In genomic region chrX:21723097-21723496, GRCh38 we compare ENCODE assay signal across 20 cellular contexts. TPM values are rescaled to one million over a fixed set of nuclear protein-coding genes. Genes with fewer than 3 reads are reported as not detected.
A peak's percentile ranks its signal among the peaks of the same experiment; 100 is the strongest.
DNase-seq lines count a peak whose midpoint lies in the region; ATAC-seq, FAIRE-seq and TF ChIP-seq lines count a peak whose summit lies in the region.
"Had no signal": no experiment of that assay in that cellular context is flagged by ENCODE, and none has a peak within 500 bp of the region (broad histone marks: within the 10 kb centered on the region; RNA-seq: fewer than 3 reads in every experiment).

No MANE protein-coding gene starts in this region.

- H3K27ac Mint-ChIP-seq in activated naive CD8-positive, alpha-beta T cell treated with anti-CD3 and anti-CD28 coated beads, Interleukin-2, amount 50 U/mL, for 24 hours, result no peak overlapping the region
- no peak overlapping the region for H3K27ac Mint-ChIP-seq in activated naive CD8-positive, alpha-beta T cell treated with anti-CD3 and anti-CD28 coated beads for 36 hours
- H3K27ac Mint-ChIP-seq in activated T-helper 1 cell treated with anti-CD3 and anti-CD28 coated beads, Interleukin-12 subunit alpha, Interleukin-12 subunit beta, Interleukin-2, Interleukin-4 antibody, amounts not matched to agents 30 ng/mL and 10 ng/mL and 1 ng/mL, durations not matched to agents 14 hours and 24 hours and 36 hours, result no peak overlapping the region

- H3K4me3 Mint-ChIP-seq in activated naive CD8-positive, alpha-beta T cell treated with anti-CD3 and anti-CD28 coated beads, Interleukin-2, amount 50 U/mL, for 24 hours, result no peak overlapping the region
- H3K4me3 Mint-ChIP-seq in activated naive CD8-positive, alpha-beta T cell treated with anti-CD3 and anti-CD28 coated beads for 36 hours, result no peak overlapping the region
- H3K4me3 Mint-ChIP-seq in activated T-helper 1 cell treated with anti-CD3 and anti-CD28 coated beads, Interleukin-12 subunit alpha, Interleukin-12 subunit beta, Interleukin-2, Interleukin-4 antibody, amounts not matched to agents 30 ng/mL and 10 ng/mL and 1 ng/mL, durations not matched to agents 14 hours and 24 hours and 36 hours, result no peak overlapping the region
- H3K4me3 Mint-ChIP-seq: neural crest cell had no signal

- no peaks in the 10 kb centered on the region for H3K9me3 Mint-ChIP-seq in activated naive CD8-positive, alpha-beta T cell treated with anti-CD3 and anti-CD28 coated beads, Interleukin-2, amount 50 U/mL, for 24 hours
- H3K9me3 Mint-ChIP-seq in activated naive CD8-positive, alpha-beta T cell treated with anti-CD3 and anti-CD28 coated beads for 36 hours, result no peaks in the 10 kb centered on the region
- no peaks in the 10 kb centered on the region for H3K9me3 Mint-ChIP-seq in activated T-helper 1 cell treated with anti-CD3 and anti-CD28 coated beads, Interleukin-12 subunit alpha, Interleukin-12 subunit beta, Interleukin-2, Interleukin-4 antibody, amounts not matched to agents 30 ng/mL and 10 ng/mL and 1 ng/mL, durations not matched to agents 14 hours and 24 hours and 36 hours
- H3K9me3 Mint-ChIP-seq: neural crest cell had no signal

- no peaks in the 10 kb centered on the region for H3K36me3 Mint-ChIP-seq in activated naive CD8-positive, alpha-beta T cell treated with anti-CD3 and anti-CD28 coated beads, Interleukin-2, amount 50 U/mL, for 24 hours (ENCODE audit: low read depth)
- no peaks in the 10 kb centered on the region for H3K36me3 Mint-ChIP-seq in activated naive CD8-positive, alpha-beta T cell treated with anti-CD3 and anti-CD28 coated beads for 36 hours
- no peaks in the 10 kb centered on the region for H3K36me3 Mint-ChIP-seq in activated T-helper 1 cell treated with anti-CD3 and anti-CD28 coated beads, Interleukin-12 subunit alpha, Interleukin-12 subunit beta, Interleukin-2, Interleukin-4 antibody, amounts not matched to agents 30 ng/mL and 10 ng/mL and 1 ng/mL, durations not matched to agents 14 hours and 24 hours and 36 hours (ENCODE audit: low read depth)

- TF ChIP-seq CTCF in NB4 (IDR thresholded peaks at IDR 0.05; ENCODE audit: low read depth, low read length), result no peak

- TF ChIP-seq POLR2A in NB4 (IDR thresholded peaks at IDR 0.05; ENCODE audit: extremely low read depth, insufficient read length), result no peak

- DNase-seq in activated naive CD8-positive, alpha-beta T cell treated with anti-CD3 and anti-CD28 coated beads, Interleukin-2, amount 50 U/mL, for 24 hours, result peak; percentile 1
- DNase-seq in activated naive CD8-positive, alpha-beta T cell treated with anti-CD3 and anti-CD28 coated beads for 36 hours, result no peak
- DNase-seq in NB4 (ENCODE audit: low read depth) (peak; percentile 7), dermis blood vessel endothelial cell (peak; percentile 4), stromal cell of bone marrow (ENCODE audit: low read depth) (peak; percentile 51), urothelium cell line (ENCODE audit: low spot score) (no peak), NCI-H510A (lab: John Stamatoyannopoulos, UW) (no peak)
- no peak for DNase-seq in activated T-helper 1 cell treated with anti-CD3 and anti-CD28 coated beads, Interleukin-12 subunit alpha, Interleukin-12 subunit beta, Interleukin-2, Interleukin-4 antibody, amounts not matched to agents 30 ng/mL and 10 ng/mL and 1 ng/mL, durations not matched to agents 14 hours and 24 hours and 36 hours (ENCODE audit: low spot score)
- DNase-seq: activated effector memory CD4-positive, alpha-beta T cell treated with anti-CD3 and anti-CD28 coated beads, Interleukin-2, amount 50 U/mL, for 16 hours; brain microvascular endothelial cell; GOT3; stimulated activated CD4-positive, alpha-beta T cell treated with anti-CD3 and anti-CD28 coated beads, Interleukin-4, amount 100 ng/mL, for 1 hour; T1000; tibial artery had no signal

- no peak for FAIRE-seq in urothelium cell line (lab: Jason Lieb, UNC)

- H3K4me1 Mint-ChIP-seq in activated naive CD8-positive, alpha-beta T cell treated with anti-CD3 and anti-CD28 coated beads, Interleukin-2, amount 50 U/mL, for 24 hours, result no peaks in the 10 kb centered on the region
- H3K4me1 Mint-ChIP-seq in activated naive CD8-positive, alpha-beta T cell treated with anti-CD3 and anti-CD28 coated beads for 36 hours, result no peaks in the 10 kb centered on the region
- H3K4me1 Mint-ChIP-seq in activated T-helper 1 cell treated with anti-CD3 and anti-CD28 coated beads, Interleukin-12 subunit alpha, Interleukin-12 subunit beta, Interleukin-2, Interleukin-4 antibody, amounts not matched to agents 30 ng/mL and 10 ng/mL and 1 ng/mL, durations not matched to agents 14 hours and 24 hours and 36 hours (ENCODE audit: low read depth), result no peaks in the 10 kb centered on the region

- no peak overlapping the region for H3K4me3 ChIP-seq in NB4 (ENCODE audit: low read depth, low read length)
- H3K4me3 ChIP-seq: right atrium auricular region, SJSA1, tibial artery had no signal

- intact Hi-C loops in activated T-helper 1 cell treated with anti-CD3 and anti-CD28 coated beads, Interleukin-12 subunit alpha, Interleukin-12 subunit beta, Interleukin-2, Interleukin-4 antibody, amounts not matched to agents 30 ng/mL and 10 ng/mL and 1 ng/mL, durations not matched to agents 14 hours and 24 hours and 36 hours (cut with micrococcal nuclease), result no loop called here

- H3K27me3 Mint-ChIP-seq in activated naive CD8-positive, alpha-beta T cell treated with anti-CD3 and anti-CD28 coated beads, Interleukin-2, amount 50 U/mL, for 24 hours, result no peaks in the 10 kb centered on the region
- H3K27me3 Mint-ChIP-seq in activated naive CD8-positive, alpha-beta T cell treated with anti-CD3 and anti-CD28 coated beads for 36 hours, result no peaks in the 10 kb centered on the region
- no peaks in the 10 kb centered on the region for H3K27me3 Mint-ChIP-seq in activated T-helper 1 cell treated with anti-CD3 and anti-CD28 coated beads, Interleukin-12 subunit alpha, Interleukin-12 subunit beta, Interleukin-2, Interleukin-4 antibody, amounts not matched to agents 30 ng/mL and 10 ng/mL and 1 ng/mL, durations not matched to agents 14 hours and 24 hours and 36 hours (ENCODE audit: insufficient read depth)

- no peak for ATAC-seq in activated naive CD8-positive, alpha-beta T cell treated with anti-CD3 and anti-CD28 coated beads, Interleukin-2, amount 50 U/mL, for 24 hours

RNA-seq across cellular contexts. Expression of gene SMPX, which starts 34.8 kb away (rescaled TPM):
- total RNA-seq in activated naive CD8-positive, alpha-beta T cell treated with anti-CD3 and anti-CD28 coated beads for 36 hours, result not detected
- not detected in 2 replicates for total RNA-seq in dermis blood vessel endothelial cell
- total RNA-seq in activated T-helper 1 cell treated with anti-CD3 and anti-CD28 coated beads, Interleukin-12 subunit alpha, Interleukin-12 subunit beta, Interleukin-2, Interleukin-4 antibody, amounts not matched to agents 30 ng/mL and 10 ng/mL and 1 ng/mL, durations not matched to agents 14 hours and 24 hours and 36 hours, result not detected in 2 replicates
- total RNA-seq: activated CD8-positive, alpha-beta memory T cell treated with anti-CD3 and anti-CD28 coated beads for 36 hours; HT1080; lung microvascular endothelial cell; SJSA1 had no signal

Comparison
In these comparisons a context has a peak if more than half of its experiments do, and no peak if none do; other contexts are left out.
1. DNase-seq: peak in activated naive CD8-positive, alpha-beta T cell treated with anti-CD3 and anti-CD28 coated beads, Interleukin-2, amount 50 U/mL, for 24 hours (single experiment), NB4 (single experiment), dermis blood vessel endothelial cell (single experiment) and stromal cell of bone marrow (single experiment); none in activated naive CD8-positive, alpha-beta T cell treated with anti-CD3 and anti-CD28 coated beads for 36 hours (single experiment), activated T-helper 1 cell treated with anti-CD3 and anti-CD28 coated beads, Interleukin-12 subunit alpha, Interleukin-12 subunit beta, Interleukin-2, Interleukin-4 antibody, amounts not matched to agents 30 ng/mL and 10 ng/mL and 1 ng/mL, durations not matched to agents 14 hours and 24 hours and 36 hours (single experiment), urothelium cell line (single experiment) and NCI-H510A (single experiment).